ENCODE assay signal across 8 cellular contexts in the genomic region with DNA sequence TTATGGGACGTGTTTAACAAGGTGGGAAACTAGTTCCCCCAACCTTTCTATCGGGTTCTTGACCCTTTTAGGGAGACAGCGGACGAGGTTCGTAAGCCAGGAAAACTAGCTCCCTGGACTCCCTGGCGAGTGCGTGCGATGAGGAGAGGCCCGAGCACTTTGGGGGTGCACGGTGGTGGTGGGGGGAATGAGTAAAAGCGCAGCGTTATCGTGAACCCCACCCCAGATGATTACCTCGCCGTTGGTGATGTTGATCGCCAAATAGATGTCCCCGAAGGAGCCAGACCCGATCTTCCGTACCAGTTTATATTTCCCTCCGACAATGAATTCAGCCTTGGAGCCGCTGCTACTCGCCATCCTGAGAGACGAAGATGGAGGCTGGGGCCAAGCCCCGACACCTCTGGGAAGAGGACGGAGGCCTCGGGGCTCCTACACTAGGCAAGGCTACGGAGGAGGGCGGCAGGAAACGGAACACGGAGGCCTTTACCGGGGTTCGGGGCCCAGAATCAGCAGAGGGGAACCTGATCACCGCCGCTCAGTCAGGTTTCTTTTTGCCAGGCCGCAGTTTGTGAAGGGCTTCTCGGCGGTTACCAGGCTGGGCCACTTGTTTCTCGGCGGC. TPM values are rescaled to one million over a fixed set of nuclear protein-coding genes. Genes with fewer than 3 reads are reported as not detected.
A peak's percentile ranks its signal among the peaks of the same experiment; 100 is the strongest.
DNase-seq lines count a peak whose midpoint lies in the region; ATAC-seq and TF ChIP-seq lines count a peak whose summit lies in the region.

No MANE protein-coding gene starts in this region.

- no peaks in the 10 kb centered on the region for H3K9me2 ChIP-seq in GM23248 (ENCODE audit: insufficient read depth)

- H3K9me3 ChIP-seq in GM23248 (ENCODE audit: low read depth) (no peaks in the 10 kb centered on the region), Peyer's patch (no peaks in the 10 kb centered on the region), mucosa of descending colon (no peaks in the 10 kb centered on the region), vagina (no peaks in the 10 kb centered on the region)

- peaks cover 10% of the 10 kb centered on the region; the same call in 1 of the 2 replicates for H4K20me1 ChIP-seq in GM23248 (ENCODE audit: insufficient read depth)

- ATAC-seq in mucosa of descending colon (peak; percentile 17), HG03159 (IDR thresholded peaks at IDR 0.05; ENCODE audit: unreplicated experiment) (no peak)

- in situ Hi-C loops in GM23248 (cut with MboI), result loop anchor here (5.0 kb wide), 1 partner anchor 108 kb away; no protein-coding TSS in a partner anchor

- H2AFZ ChIP-seq in GM23248, result no peak overlapping the region

- H3K27ac ChIP-seq in GM23248 (peak overlapping the region; percentile 96), Peyer's patch (peak overlapping the region; percentile 92 to 99 (median 98)), dorsolateral prefrontal cortex (peak overlapping the region; percentile 68 to 100 (median 99)), vagina (peak overlapping the region; percentile 99)

- H3K36me3 ChIP-seq in GM23248 (ENCODE audit: low read depth) (peaks cover 39% of the 10 kb centered on the region), Peyer's patch (peaks cover 0 to 22% (median 0%) of the 10 kb centered on the region in 3 donors), mucosa of descending colon (ENCODE audit: low read depth) (no peaks in the 10 kb centered on the region), vagina (peaks cover 0 to 26% of the 10 kb centered on the region in 2 donors)

- intact Hi-C loops in dorsolateral prefrontal cortex (cut with DNase I) (loop anchor here (1.0 to 5.0 kb wide), 5 partner anchors 33 to 194 kb away; no protein-coding TSS in a partner anchor), mucosa of descending colon (cut with DNase I, micrococcal nuclease) (no loop called here), vagina (cut with DNase I) (loop anchor here (5.0 kb wide), 1 partner anchor 173 kb away; the partner anchor contains the start of gene IL17B)

- peak overlapping the region; percentile 97 for H3K4me2 ChIP-seq in GM23248 (ENCODE audit: unreplicated experiment)

- TF ChIP-seq POLR2A in Peyer's patch (IDR thresholded peaks at IDR 0.05) (no peak), vagina (IDR thresholded peaks at IDR 0.05) (no peak)

- DNase-seq in D341Med (ENCODE audit: low spot score) (peak; percentile 21), GM23248 (peak; percentile 48), Peyer's patch (peak in 1 of 3 donors; percentile 34), dorsolateral prefrontal cortex (peak in 2 of 10 donors; percentile 17 to 48), mucosa of descending colon (peak in 2 of 3 donors; percentile 46 to 72), vagina (ENCODE audit: extremely low spot score in 2 of 2) (no peak), NCI-H128 (lab: John Stamatoyannopoulos, UW; ENCODE audit: unreplicated experiment) (no peak)

- H3K4me1 ChIP-seq in GM23248 (ENCODE audit: insufficient read depth), result peaks cover 32% of the 10 kb centered on the region
- H3K4me1 ChIP-seq in Peyer's patch, result peaks cover 0 to 31% (median 8%) of the 10 kb centered on the region in 4 donors
- H3K4me1 ChIP-seq in mucosa of descending colon (ENCODE audit: low read depth), result peaks cover 37% of the 10 kb centered on the region
- peaks cover 44% of the 10 kb centered on the region for H3K4me1 ChIP-seq in vagina

- 0 to 1% methylated on average over 36 to 39 of the region's 39 CpGs for WGBS in GM23248 (ENCODE audit: low coverage in 1 of 2, low lambda C conversion rate in 2 of 2, missing lambda C conversion rate in 2 of 2), 2 experiments

- H3K9ac ChIP-seq in GM23248, result peak overlapping the region; percentile 100

- TF ChIP-seq CTCF in Peyer's patch (IDR thresholded peaks at IDR 0.05) (no peak), dorsolateral prefrontal cortex (IDR thresholded peaks at IDR 0.05 in 54 of 56, conservative IDR thresholded peaks at IDR 0.05 in 2 of 56; ENCODE audit: low read depth in 1 of 56, partially characterized antibody in 56 of 56) (no peak), mucosa of descending colon (IDR thresholded peaks at IDR 0.05) (no peak), vagina (IDR thresholded peaks at IDR 0.05) (no peak)

- peak overlapping the region; percentile 98 for H3K4me3 ChIP-seq in GM23248
- peak overlapping the region; percentile 62 to 94 (median 72) for H3K4me3 ChIP-seq in Peyer's patch
- peak overlapping the region; percentile 69 to 100 (median 96) for H3K4me3 ChIP-seq in dorsolateral prefrontal cortex
- peak overlapping the region; percentile 90 for H3K4me3 ChIP-seq in mucosa of descending colon
- peak overlapping the region; percentile 90 to 91 for H3K4me3 ChIP-seq in vagina

- H3F3A ChIP-seq in GM23248 (ENCODE audit: insufficient read depth), result peaks cover 48% of the 10 kb centered on the region

- H3K79me2 ChIP-seq in GM23248 (ENCODE audit: insufficient read depth), result peaks cover 65% of the 10 kb centered on the region

- H3K27me3 ChIP-seq in GM23248 (replicated peaks; ENCODE audit: insufficient read depth) (no peaks in the 10 kb centered on the region), Peyer's patch (no peaks in the 10 kb centered on the region), dorsolateral prefrontal cortex (no peaks in the 10 kb centered on the region), vagina (no peaks in the 10 kb centered on the region)

RNA-seq across cellular contexts. Expression of gene CSNK1A1, which starts 0.5 kb away (rescaled TPM):
- total RNA-seq in GM23248 (2014; rRNA removed; shearing (Covaris generic)), result 415 and 428 TPM in 2 replicates
- polyA plus RNA-seq in GM23248 (2016; fragmentation: Nextera tagmentation; extraction: Ambion mirVana), result 225 and 228 TPM in 2 replicates
- total RNA-seq in Peyer's patch (100 to 1,000 TPM; 185 to 253 (median 207) TPM), dorsolateral prefrontal cortex (100 to 1,000 TPM; 164 to 228 (median 189) TPM), mucosa of descending colon (100 to 1,000 TPM; 200 to 233 (median 224) TPM), vagina (223 TPM)

RNA-seq across cellular contexts. Expression of gene ARHGEF37, which starts 30.6 kb away (rescaled TPM):
- 0.76 and 0.97 TPM in 2 replicates for total RNA-seq in GM23248 (2014; rRNA removed; shearing (Covaris generic))
- polyA plus RNA-seq in GM23248 (2016; fragmentation: Nextera tagmentation; extraction: Ambion mirVana), result 0.42 and 0.51 TPM in 2 replicates
- total RNA-seq in Peyer's patch, result 10 to 100 TPM; 10.2 to 21.4 (median 15.3) TPM
- total RNA-seq in dorsolateral prefrontal cortex, result 10 to 100 TPM; 12.0 to 71.9 (median 27.0) TPM
- total RNA-seq in mucosa of descending colon, result 10 to 100 TPM; 13.4 to 35.0 (median 24.6) TPM
- 17.7 TPM for total RNA-seq in vagina

Comparison
In these comparisons a context has a peak if more than half of its experiments do, and no peak if none do; other contexts are left out.
1. DNase-seq: peak in D341Med (single experiment), GM23248 (single experiment) and mucosa of descending colon (2 of 3); none in vagina (0 of 2) and NCI-H128 (single experiment).
2. intact Hi-C loops: an anchor here in dorsolateral prefrontal cortex (1.0 to 5.0 kb wide) and vagina (5.0 kb wide); none called in mucosa of descending colon.
3. Peak in every context shown above with its lines, with median percentiles within 50 percentile points of each other: H3K27ac ChIP-seq and H3K4me3 ChIP-seq.